8 cellular contexts compared by ENCODE assay signal in genomic region chr7:140653319-140654108, GRCh38. TPM values are rescaled to one million over a fixed set of nuclear protein-coding genes. Genes with fewer than 3 reads are reported as not detected.
DNase-seq lines count a peak whose midpoint lies in the region; ATAC-seq and TF ChIP-seq lines count a peak whose summit lies in the region.

No MANE protein-coding gene starts in this region.

- H3K4me3 ChIP-seq in H7 (ENCODE audit: insufficient read depth, low read depth, low read length) = no peak overlapping the region
- no peak overlapping the region for H3K4me3 ChIP-seq in left ventricle myocardium inferior

- H3K36me3 ChIP-seq in H7 (replicated peaks; ENCODE audit: control insufficient read depth, insufficient read depth, low read length) = no peaks in the 10 kb centered on the region
- no peaks in the 10 kb centered on the region for H3K36me3 ChIP-seq in left ventricle myocardium inferior

- peaks cover 51% of the 10 kb centered on the region for H3K4me1 ChIP-seq in left ventricle myocardium inferior

- TF ChIP-seq CTCF in CD14-positive monocyte (IDR thresholded peaks at IDR 0.05) = peak; percentile 97
- TF ChIP-seq CTCF in left ventricle myocardium inferior (IDR thresholded peaks at IDR 0.05; ENCODE audit: borderline replicate concordance) = peak; percentile 96

- H3K27ac ChIP-seq in left ventricle myocardium inferior (replicated peaks) = no peak overlapping the region

- H3K36me3 Mint-ChIP-seq in CD14-positive monocyte = no peaks in the 10 kb centered on the region

- H3K9me3 Mint-ChIP-seq in CD14-positive monocyte = peaks cover 0 to 2% (median 0%) of the 10 kb centered on the region in 7 donors

- H3K27me3 ChIP-seq in H7 (ENCODE audit: control insufficient read depth, insufficient read depth, low read length) (no peaks in the 10 kb centered on the region), left ventricle myocardium inferior (ENCODE audit: low read depth) (no peaks in the 10 kb centered on the region)

- peaks cover 4 to 7% (median 6%) of the 10 kb centered on the region in 3 donors for H3K27me3 Mint-ChIP-seq in CD14-positive monocyte (ENCODE audit: low read depth in 3 of 3)

- intact Hi-C loops in CD14-positive monocyte (cut with micrococcal nuclease) (loop anchor here (10.0 kb wide), 2 partner anchors 169 to 361 kb away; partner anchors contain the start of gene MRPS33 (in 1 of the 2)), left ventricle myocardium inferior (cut with micrococcal nuclease) (loop anchor here (2.0 kb wide), 1 partner anchor 135 kb away; no protein-coding TSS in a partner anchor)

- H3K4me1 Mint-ChIP-seq in CD14-positive monocyte = peaks cover 47% of the 10 kb centered on the region

- ATAC-seq in GM21576 (IDR thresholded peaks at IDR 0.05; ENCODE audit: unreplicated experiment) (no peak), HG02678 (IDR thresholded peaks at IDR 0.05; ENCODE audit: unreplicated experiment) (no peak)

- H3K27ac Mint-ChIP-seq in CD14-positive monocyte = no peak overlapping the region

- no peaks in the 10 kb centered on the region for H3K9me3 ChIP-seq in left ventricle myocardium inferior (replicated peaks)

- peak overlapping the region in 1 of 2 donors; percentile 48 for H3K4me3 Mint-ChIP-seq in CD14-positive monocyte

- DNase-seq in CD14-positive monocyte (ENCODE audit: low spot score) = peak; percentile 39
- DNase-seq in H7 = peak; percentile 85
- peak; percentile 93 to 98 for DNase-seq in NCI-H524 (lab: John Stamatoyannopoulos, UW)
- peak in 40 of 58 donors; percentile 3 to 76 (median 31) for DNase-seq in anterior cingulate cortex (lab: John Stamatoyannopoulos, UW)
- DNase-seq in left ventricle myocardium inferior = no peak
- peak; percentile 30 for DNase-seq in pulmonary artery endothelial cell (ENCODE audit: low read depth, low spot score)

RNA-seq across cellular contexts. Expression of gene DENND2A, which starts 12.9 kb away (rescaled TPM):
- polyA plus RNA-seq in CD14-positive monocyte = not detected
- total RNA-seq in H7 (2014; rRNA removed; shearing (Covaris generic)) = 10.1 and 11.9 TPM in 2 replicates
- 10.8 TPM for total RNA-seq in left ventricle myocardium inferior
- total RNA-seq in pulmonary artery endothelial cell = 0.04 and 0.07 TPM in 2 replicates

RNA-seq across cellular contexts. Expression of gene ADCK2, which starts 19.2 kb away (rescaled TPM):
- 10 to 100 TPM; 18.3 to 28.7 TPM for polyA plus RNA-seq in CD14-positive monocyte
- 16.0 and 17.3 TPM in 2 replicates for total RNA-seq in H7 (2014; rRNA removed; shearing (Covaris generic))
- total RNA-seq in left ventricle myocardium inferior = 8.5 TPM
- total RNA-seq in pulmonary artery endothelial cell = 21.2 and 32.5 TPM in 2 replicates

RNA-seq across cellular contexts. Expression of gene NDUFB2, which starts 43.0 kb away (rescaled TPM):
- polyA plus RNA-seq in CD14-positive monocyte = 100 to 1,000 TPM; 479 to 516 TPM
- total RNA-seq in H7 (2014; rRNA removed; shearing (Covaris generic)) = 124 and 196 TPM in 2 replicates
- total RNA-seq in left ventricle myocardium inferior (682 TPM), pulmonary artery endothelial cell (93.9 and 113 TPM in 2 replicates)

Comparison
In these comparisons a context has a peak if more than half of its experiments do, and no peak if none do; other contexts are left out.
1. RNA of gene DENND2A, which starts 12.9 kb away (total RNA-seq): 10.1 to 11.9 TPM in H7 and 10.8 TPM in left ventricle myocardium inferior (single experiment); 0.04 to 0.07 TPM in pulmonary artery endothelial cell; every median in the first group is over 10 times any median in the second.